2 cellular contexts compared by ENCODE assay signal in the genomic region with DNA sequence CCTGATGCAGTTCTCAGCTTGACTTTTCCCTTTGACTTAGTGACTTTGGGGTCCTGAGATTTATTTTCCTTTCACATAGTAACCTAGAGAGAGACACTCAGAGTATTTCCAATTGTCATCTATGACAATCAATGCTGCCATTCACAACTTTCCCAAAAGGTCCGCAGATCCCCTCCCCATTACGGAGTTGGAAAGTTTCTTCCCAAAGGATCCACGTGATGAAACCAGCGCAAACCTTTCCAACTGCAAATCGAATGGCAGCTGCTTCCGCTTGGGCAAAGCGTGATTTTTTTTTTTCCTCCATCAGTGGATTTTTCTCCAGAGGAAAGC.
A peak's percentile ranks its signal among the peaks of the same experiment; 100 is the strongest.
TF ChIP-seq lines count a peak whose summit lies in the region.

No MANE protein-coding gene starts in this region.

TF ChIP-seq in K562, 482 proteins besides CTCF, POLR2A, EP300 and RAD21 (continued from another document):
- TF ChIP-seq, protein P1, sequence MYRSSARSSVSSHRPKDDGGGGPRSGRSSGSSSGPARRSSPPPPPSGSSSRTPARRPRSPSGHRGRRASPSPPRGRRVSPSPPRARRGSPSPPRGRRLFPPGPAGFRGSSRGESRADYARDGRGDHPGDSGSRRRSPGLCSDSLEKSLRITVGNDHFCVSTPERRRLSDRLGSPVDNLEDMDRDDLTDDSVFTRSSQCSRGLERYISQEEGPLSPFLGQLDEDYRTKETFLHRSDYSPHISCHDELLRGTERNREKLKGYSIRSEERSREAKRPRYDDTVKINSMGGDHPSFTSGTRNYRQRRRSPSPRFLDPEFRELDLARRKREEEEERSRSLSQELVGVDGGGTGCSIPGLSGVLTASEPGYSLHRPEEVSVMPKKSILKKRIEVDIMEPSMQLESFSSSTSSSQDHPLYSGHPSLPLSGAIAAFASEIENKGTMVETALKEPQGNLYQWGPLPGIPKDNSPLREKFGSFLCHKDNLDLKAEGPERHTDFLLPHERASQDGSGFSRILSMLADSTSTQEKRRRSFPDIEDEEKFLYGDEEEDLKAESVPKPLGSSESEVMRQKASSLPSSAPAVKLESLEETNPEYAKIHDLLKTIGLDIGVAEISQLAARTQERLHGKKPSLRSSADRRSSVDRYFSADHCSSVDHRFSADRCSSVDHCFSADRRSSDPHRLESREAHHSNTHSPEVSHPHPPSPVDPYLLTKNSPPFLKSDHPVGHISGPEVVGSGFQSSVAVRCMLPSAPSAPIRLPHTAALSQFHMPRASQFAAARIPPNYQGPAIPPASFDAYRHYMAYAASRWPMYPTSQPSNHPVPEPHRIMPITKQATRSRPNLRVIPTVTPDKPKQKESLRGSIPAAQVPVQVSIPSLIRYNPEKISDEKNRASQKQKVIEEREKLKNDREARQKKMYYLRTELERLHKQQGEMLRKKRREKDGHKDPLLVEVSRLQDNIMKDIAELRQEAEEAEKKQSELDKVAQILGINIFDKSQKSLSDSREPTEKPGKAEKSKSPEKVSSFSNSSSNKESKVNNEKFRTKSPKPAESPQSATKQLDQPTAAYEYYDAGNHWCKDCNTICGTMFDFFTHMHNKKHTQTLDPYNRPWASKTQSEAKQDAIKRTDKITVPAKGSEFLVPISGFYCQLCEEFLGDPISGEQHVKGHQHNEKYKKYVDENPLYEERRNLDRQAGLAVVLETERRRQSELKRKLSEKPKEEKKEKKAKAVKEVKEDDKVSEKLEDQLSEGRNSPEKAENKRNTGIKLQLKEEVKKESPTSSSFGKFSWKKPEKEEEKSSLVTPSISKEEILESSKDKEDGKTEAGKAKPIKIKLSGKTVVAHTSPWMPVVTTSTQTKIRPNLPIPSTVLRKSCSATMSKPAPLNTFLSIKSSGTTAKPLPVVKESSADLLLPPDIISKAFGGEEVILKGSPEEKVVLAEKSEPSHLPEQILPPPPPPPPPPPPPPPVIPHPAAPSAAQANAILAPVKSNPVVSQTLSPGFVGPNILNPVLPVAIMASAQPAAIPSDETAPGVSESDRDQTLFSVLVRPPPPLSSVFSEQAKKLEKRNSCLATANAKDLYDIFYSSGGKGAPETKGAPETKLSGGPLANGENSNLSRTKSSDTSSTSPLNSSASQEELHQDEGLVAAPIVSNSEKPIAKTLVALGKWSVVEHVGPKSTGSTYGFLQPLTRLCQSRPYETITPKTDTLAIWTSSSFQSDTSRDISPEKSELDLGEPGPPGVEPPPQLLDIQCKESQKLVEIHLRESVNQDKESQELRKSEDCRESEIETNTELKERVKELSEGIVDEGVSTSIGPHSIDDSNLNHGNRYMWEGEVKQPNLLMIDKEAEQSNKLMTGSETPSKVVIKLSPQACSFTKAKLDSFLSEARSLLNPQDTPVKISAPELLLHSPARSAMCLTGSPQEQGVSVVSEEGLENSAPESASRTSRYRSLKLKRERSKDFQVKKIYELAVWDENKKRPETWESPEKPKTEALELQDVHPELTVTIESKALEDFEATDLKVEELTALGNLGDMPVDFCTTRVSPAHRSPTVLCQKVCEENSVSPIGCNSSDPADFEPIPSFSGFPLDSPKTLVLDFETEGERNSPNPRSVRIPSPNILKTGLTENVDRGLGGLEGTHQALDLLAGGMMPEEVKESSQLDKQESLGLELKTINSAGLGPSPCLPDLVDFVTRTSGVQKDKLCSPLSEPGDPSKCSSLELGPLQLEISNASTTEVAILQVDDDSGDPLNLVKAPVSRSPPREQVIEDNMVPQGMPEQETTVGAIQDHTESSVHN (IDR thresholded peaks at IDR 0.05; ENCODE audit: borderline replicate concordance in 1 of 2, low read depth in 1 of 2) = peak in 1 of 2 experiments; percentile 28; a peak in 1 of 4 replicates
- TF ChIP-seq GABPA (tag; conservative IDR thresholded peaks at IDR 0.05; ENCODE audit: low read depth) (peak; percentile 68; the same call in 1 of the 2 replicates), ARID1B (IDR thresholded peaks at IDR 0.05) (no peak), NFE2 (IDR thresholded peaks at IDR 0.05; ENCODE audit: low read depth) (no peak), SPI1 (IDR thresholded peaks at IDR 0.05; ENCODE audit: borderline replicate concordance, low read depth, low read length) (no peak), HNRNPLL (IDR thresholded peaks at IDR 0.05; ENCODE audit: low read depth, low read length, poor library complexity, severe bottlenecking) (no peak)

TF ChIP-seq in HepG2, 621 proteins besides CTCF, POLR2A, EP300 and RAD21 (continued from another document and continues in another):
- TF ChIP-seq, protein P2, sequence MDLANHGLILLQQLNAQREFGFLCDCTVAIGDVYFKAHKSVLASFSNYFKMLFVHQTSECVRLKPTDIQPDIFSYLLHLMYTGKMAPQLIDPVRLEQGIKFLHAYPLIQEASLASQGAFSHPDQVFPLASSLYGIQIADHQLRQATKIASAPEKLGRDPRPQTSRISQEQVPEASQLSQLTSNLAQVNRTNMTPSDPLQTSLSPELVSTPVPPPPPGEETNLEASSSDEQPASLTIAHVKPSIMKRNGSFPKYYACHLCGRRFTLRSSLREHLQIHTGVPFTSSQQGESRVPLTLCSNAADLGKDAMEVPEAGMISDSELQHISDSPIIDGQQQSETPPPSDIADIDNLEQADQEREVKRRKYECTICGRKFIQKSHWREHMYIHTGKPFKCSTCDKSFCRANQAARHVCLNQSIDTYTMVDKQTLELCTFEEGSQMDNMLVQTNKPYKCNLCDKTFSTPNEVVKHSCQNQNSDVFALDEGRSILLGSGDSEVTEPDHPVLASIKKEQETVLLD (CRISPR knock-in tag; IDR thresholded peaks at IDR 0.05; ENCODE audit: low read depth) = no peak
- TF ChIP-seq AKAP8 (CRISPR knock-in tag; IDR thresholded peaks at IDR 0.05) (no peak), KLF9 (CRISPR knock-in tag; IDR thresholded peaks at IDR 0.05; ENCODE audit: low read depth) (no peak), KDM3A (CRISPR knock-in tag; IDR thresholded peaks at IDR 0.05; ENCODE audit: low read depth) (no peak), CREB1 (IDR thresholded peaks at IDR 0.05) (no peak), CREB1 (CRISPR knock-in tag; IDR thresholded peaks at IDR 0.05) (no peak), ZNF382 (CRISPR knock-in tag; IDR thresholded peaks at IDR 0.05; ENCODE audit: borderline replicate concordance) (no peak), ZNF280D (CRISPR knock-in tag; IDR thresholded peaks at IDR 0.05) (no peak), ZNF407 (CRISPR knock-in tag; IDR thresholded peaks at IDR 0.05; ENCODE audit: not compliant biosample characterization) (no peak), ZNF781 (CRISPR knock-in tag; IDR thresholded peaks at IDR 0.05; ENCODE audit: borderline replicate concordance, not compliant biosample characterization) (no peak), SOX13 (IDR thresholded peaks at IDR 0.05) (no peak), SOX13 (CRISPR knock-in tag; conservative IDR thresholded peaks at IDR 0.05 in 1 of 2, IDR thresholded peaks at IDR 0.05 in 1 of 2) (no peak)
- TF ChIP-seq, protein P3, sequence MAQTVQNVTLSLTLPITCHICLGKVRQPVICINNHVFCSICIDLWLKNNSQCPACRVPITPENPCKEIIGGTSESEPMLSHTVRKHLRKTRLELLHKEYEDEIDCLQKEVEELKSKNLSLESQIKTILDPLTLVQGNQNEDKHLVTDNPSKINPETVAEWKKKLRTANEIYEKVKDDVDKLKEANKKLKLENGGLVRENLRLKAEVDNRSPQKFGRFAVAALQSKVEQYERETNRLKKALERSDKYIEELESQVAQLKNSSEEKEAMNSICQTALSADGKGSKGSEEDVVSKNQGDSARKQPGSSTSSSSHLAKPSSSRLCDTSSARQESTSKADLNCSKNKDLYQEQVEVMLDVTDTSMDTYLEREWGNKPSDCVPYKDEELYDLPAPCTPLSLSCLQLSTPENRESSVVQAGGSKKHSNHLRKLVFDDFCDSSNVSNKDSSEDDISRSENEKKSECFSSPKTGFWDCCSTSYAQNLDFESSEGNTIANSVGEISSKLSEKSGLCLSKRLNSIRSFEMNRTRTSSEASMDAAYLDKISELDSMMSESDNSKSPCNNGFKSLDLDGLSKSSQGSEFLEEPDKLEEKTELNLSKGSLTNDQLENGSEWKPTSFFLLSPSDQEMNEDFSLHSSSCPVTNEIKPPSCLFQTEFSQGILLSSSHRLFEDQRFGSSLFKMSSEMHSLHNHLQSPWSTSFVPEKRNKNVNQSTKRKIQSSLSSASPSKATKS (CRISPR knock-in tag; IDR thresholded peaks at IDR 0.05) = 0 out of 2 replicates have a peak, but pooled peaks have one; percentile 17
- TF ChIP-seq, protein P4, sequence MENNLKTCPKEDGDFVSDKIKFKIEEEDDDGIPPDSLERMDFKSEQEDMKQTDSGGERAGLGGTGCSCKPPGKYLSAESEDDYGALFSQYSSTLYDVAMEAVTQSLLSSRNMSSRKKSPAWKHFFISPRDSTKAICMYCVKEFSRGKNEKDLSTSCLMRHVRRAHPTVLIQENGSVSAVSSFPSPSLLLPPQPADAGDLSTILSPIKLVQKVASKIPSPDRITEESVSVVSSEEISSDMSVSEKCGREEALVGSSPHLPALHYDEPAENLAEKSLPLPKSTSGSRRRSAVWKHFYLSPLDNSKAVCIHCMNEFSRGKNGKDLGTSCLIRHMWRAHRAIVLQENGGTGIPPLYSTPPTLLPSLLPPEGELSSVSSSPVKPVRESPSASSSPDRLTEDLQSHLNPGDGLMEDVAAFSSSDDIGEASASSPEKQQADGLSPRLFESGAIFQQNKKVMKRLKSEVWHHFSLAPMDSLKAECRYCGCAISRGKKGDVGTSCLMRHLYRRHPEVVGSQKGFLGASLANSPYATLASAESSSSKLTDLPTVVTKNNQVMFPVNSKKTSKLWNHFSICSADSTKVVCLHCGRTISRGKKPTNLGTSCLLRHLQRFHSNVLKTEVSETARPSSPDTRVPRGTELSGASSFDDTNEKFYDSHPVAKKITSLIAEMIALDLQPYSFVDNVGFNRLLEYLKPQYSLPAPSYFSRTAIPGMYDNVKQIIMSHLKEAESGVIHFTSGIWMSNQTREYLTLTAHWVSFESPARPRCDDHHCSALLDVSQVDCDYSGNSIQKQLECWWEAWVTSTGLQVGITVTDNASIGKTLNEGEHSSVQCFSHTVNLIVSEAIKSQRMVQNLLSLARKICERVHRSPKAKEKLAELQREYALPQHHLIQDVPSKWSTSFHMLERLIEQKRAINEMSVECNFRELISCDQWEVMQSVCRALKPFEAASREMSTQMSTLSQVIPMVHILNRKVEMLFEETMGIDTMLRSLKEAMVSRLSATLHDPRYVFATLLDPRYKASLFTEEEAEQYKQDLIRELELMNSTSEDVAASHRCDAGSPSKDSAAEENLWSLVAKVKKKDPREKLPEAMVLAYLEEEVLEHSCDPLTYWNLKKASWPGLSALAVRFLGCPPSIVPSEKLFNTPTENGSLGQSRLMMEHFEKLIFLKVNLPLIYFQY (CRISPR knock-in tag; IDR thresholded peaks at IDR 0.05; ENCODE audit: borderline replicate concordance) = 0 out of 2 replicates have a peak, but pooled peaks have one; percentile 10
